In genomic region chr1:170075186-170075585, GRCh38 we compare ENCODE assay signal across 8 cellular contexts. TPM values are rescaled to one million over a fixed set of nuclear protein-coding genes. Genes with fewer than 3 reads are reported as not detected.
A peak's percentile ranks its signal among the peaks of the same experiment; 100 is the strongest.
DNase-seq lines count a peak whose midpoint lies in the region; ATAC-seq and TF ChIP-seq lines count a peak whose summit lies in the region.

No MANE protein-coding gene starts in this region.

- no peak for TF ChIP-seq CTCF in brain (conservative IDR thresholded peaks at IDR 0.05)
- no peak for TF ChIP-seq CTCF in uterus (IDR thresholded peaks at IDR 0.05)
- TF ChIP-seq CTCF in foreskin keratinocyte (conservative IDR thresholded peaks at IDR 0.05): no peak

- H3K27me3 ChIP-seq in mononuclear cell (ENCODE audit: insufficient read depth, low read length): no peaks in the 10 kb centered on the region
- H3K27me3 ChIP-seq in uterus: no peaks in the 10 kb centered on the region
- H3K27me3 ChIP-seq in foreskin keratinocyte: no peaks in the 10 kb centered on the region

- no peak for ATAC-seq in HG03108 (IDR thresholded peaks at IDR 0.05; ENCODE audit: unreplicated experiment)
- ATAC-seq in foreskin keratinocyte: no peak

- peaks cover 2% of the 10 kb centered on the region for H3K36me3 Mint-ChIP-seq in activated naive CD4-positive, alpha-beta T cell treated with anti-CD3 and anti-CD28 coated beads for 36 hours (ENCODE audit: low read depth)
- H3K36me3 Mint-ChIP-seq in brain: peaks cover 22% of the 10 kb centered on the region

- peaks cover 41% of the 10 kb centered on the region for H3K4me1 Mint-ChIP-seq in activated naive CD4-positive, alpha-beta T cell treated with anti-CD3 and anti-CD28 coated beads for 36 hours (ENCODE audit: low read depth)
- H3K4me1 Mint-ChIP-seq in brain: peaks cover 55% of the 10 kb centered on the region

- no peak for TF ChIP-seq POLR2A in uterus (IDR thresholded peaks at IDR 0.05)

- peaks cover 18% of the 10 kb centered on the region for H3K4me1 ChIP-seq in mononuclear cell (ENCODE audit: insufficient read depth, low read length)
- H3K4me1 ChIP-seq in uterus: peaks cover 0 to 3% of the 10 kb centered on the region in 2 donors
- peaks cover 15% of the 10 kb centered on the region for H3K4me1 ChIP-seq in foreskin keratinocyte

- H3K4me3 Mint-ChIP-seq in activated naive CD4-positive, alpha-beta T cell treated with anti-CD3 and anti-CD28 coated beads for 36 hours: peak overlapping the region; percentile 92
- peak overlapping the region; percentile 95 to 100 (median 99) for H3K4me3 Mint-ChIP-seq in brain

- H3K27ac ChIP-seq in uterus (peak overlapping the region; percentile 85 to 89), foreskin keratinocyte (no peak overlapping the region)

- peak overlapping the region; percentile 74 for H3K27ac Mint-ChIP-seq in activated naive CD4-positive, alpha-beta T cell treated with anti-CD3 and anti-CD28 coated beads for 36 hours
- peak overlapping the region; percentile 84 to 97 (median 95) for H3K27ac Mint-ChIP-seq in brain

- intact Hi-C loops in activated naive CD4-positive, alpha-beta T cell treated with anti-CD3 and anti-CD28 coated beads for 36 hours (cut with micrococcal nuclease): loop anchor here (2.0 to 10.0 kb wide), 3 partner anchors 64 to 590 kb away; partner anchors contain the start of gene PRRX1
- intact Hi-C loops in uterus (cut with DNase I; ENCODE audit: low total_unique reads): no loop called here

- no peaks in the 10 kb centered on the region for H3K36me3 ChIP-seq in uterus

- peaks cover 8% of the 10 kb centered on the region for H3K9me3 Mint-ChIP-seq in activated naive CD4-positive, alpha-beta T cell treated with anti-CD3 and anti-CD28 coated beads for 36 hours
- peaks cover 7 to 34% (median 22%) of the 10 kb centered on the region in 5 experiments for H3K9me3 Mint-ChIP-seq in brain

- H3K4me3 ChIP-seq in mononuclear cell (ENCODE audit: low read length) (peak overlapping the region; percentile 66), uterus (peak overlapping the region; percentile 72 to 91)

- CTCF ChIA-PET in activated naive CD4-positive, alpha-beta T cell treated with anti-CD3 and anti-CD28 coated beads for 36 hours (lab: Charles Lee): interaction anchor here (0.6 to 1.7 kb wide), 3 partner anchors 11 to 727 kb away, joined by 4 to 8 read pairs (median 4); no protein-coding TSS in a partner anchor

- no peaks in the 10 kb centered on the region for H3K9me3 ChIP-seq in mononuclear cell (ENCODE audit: low read depth, low read length)
- peaks cover 0 to 6% of the 10 kb centered on the region in 2 donors for H3K9me3 ChIP-seq in uterus

- DNase-seq in activated naive CD4-positive, alpha-beta T cell treated with anti-CD3 and anti-CD28 coated beads for 36 hours: peak; percentile 14
- DNase-seq in activated naive CD4-positive, alpha-beta T cell treated with anti-CD3 and anti-CD28 coated beads, Interleukin-2, amount 50 U/mL, for 16 hours: no peak
- DNase-seq in uterus (peak in 1 of 2 donors; percentile 20), DMS 273 (lab: John Stamatoyannopoulos, UW; ENCODE audit: unreplicated experiment) (no peak), foreskin keratinocyte (no peak)

- no peaks in the 10 kb centered on the region for H3K27me3 Mint-ChIP-seq in activated naive CD4-positive, alpha-beta T cell treated with anti-CD3 and anti-CD28 coated beads for 36 hours (ENCODE audit: low read depth)
- peaks cover 16% of the 10 kb centered on the region for H3K27me3 Mint-ChIP-seq in brain

RNA-seq across cellular contexts. Expression of gene KIFAP3, which starts 0.7 kb away (rescaled TPM):
- 1 to 10 TPM; 8.7 to 8.8 TPM for total RNA-seq in activated naive CD4-positive, alpha-beta T cell treated with anti-CD3 and anti-CD28 coated beads for 36 hours
- 63.7 TPM for polyA plus RNA-seq in brain (ENCODE audit: insufficient read depth, low read depth, low replicate concordance)
- total RNA-seq in mononuclear cell: 23.6 TPM
- 10 to 100 TPM in 3 of 4 donors, 1 to 10 TPM in 1; 6.1 to 79.0 (median 58.7) TPM for total RNA-seq in uterus
- 26.2 and 28.9 TPM in 2 replicates for total RNA-seq in foreskin keratinocyte
- 16.5 TPM in 2 replicates for polyA plus RNA-seq in foreskin keratinocyte
